Comparison of ENCODE assay signal across 16 cellular contexts in the genomic region with DNA sequence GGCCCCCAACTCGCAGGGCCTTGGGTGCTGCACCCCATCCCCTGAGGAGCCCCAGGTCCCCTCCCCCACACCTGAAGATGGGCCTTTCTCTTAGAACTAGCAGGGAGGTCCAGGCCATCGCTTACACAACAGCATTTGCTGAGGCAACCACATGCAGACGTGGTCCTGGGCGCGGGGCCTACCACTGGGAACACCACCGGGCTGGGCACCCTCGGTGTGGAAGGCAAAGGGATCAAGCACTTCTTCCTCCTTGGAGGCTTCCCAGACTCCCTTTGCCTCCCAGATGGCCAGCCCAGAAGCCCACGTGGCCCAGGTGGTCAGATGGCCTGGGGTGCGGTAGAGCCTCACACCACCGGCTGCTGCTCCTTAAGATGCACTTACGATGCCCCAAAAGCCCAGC. TPM values are rescaled to one million over a fixed set of nuclear protein-coding genes. Genes with fewer than 3 reads are reported as not detected.
"Had no signal": no experiment of that assay in that cellular context is flagged by ENCODE, and none has a peak within 500 bp of the region (broad histone marks: within the 10 kb centered on the region; RNA-seq: fewer than 3 reads in every experiment).

No MANE protein-coding gene starts in this region.

- FAIRE-seq: frontal cortex had no signal

- ATAC-seq: activated CD4-positive, alpha-beta T cell treated with anti-CD3 and anti-CD28 coated beads for 36 hours; activated CD8-positive, alpha-beta memory T cell treated with anti-CD3 and anti-CD28 coated beads, Interleukin-2, amount 10 ng/mL, durations not matched to agents 7 days and 5 days; activated naive CD4-positive, alpha-beta T cell treated with anti-CD3 and anti-CD28 coated beads, Interleukin-2, amount 50 U/mL, for 72 hours; heart right ventricle; mucosa of descending colon; naive thymus-derived CD4-positive, alpha-beta T cell had no signal

- H3K27me3 ChIP-seq: transverse colon had no signal

- H3K36me3 ChIP-seq: heart right ventricle, transverse colon had no signal

- DNase-seq: activated CD4-positive, alpha-beta memory T cell treated with anti-CD3 and anti-CD28 coated beads for 36 hours; activated CD4-positive, alpha-beta T cell treated with anti-CD3 and anti-CD28 coated beads for 36 hours; activated CD8-positive, alpha-beta memory T cell treated with anti-CD3 and anti-CD28 coated beads, Interleukin-2, amount 10 ng/mL, durations not matched to agents 7 days and 5 days; amygdala; heart right ventricle; mucosa of descending colon; stimulated activated CD4-positive, alpha-beta T cell treated with anti-CD3 and anti-CD28 coated beads, Interleukin-4, amount 100 ng/mL, for 4 hours; stimulated activated CD8-positive, alpha-beta memory T cell treated with anti-CD3 and anti-CD28 coated beads, Interleukin-4, amount 100 ng/mL, for 48 hours; stimulated activated naive CD4-positive, alpha-beta T cell treated with Interleukin-2 at 50 U/mL for 16 hours; substantia nigra; transverse colon had no signal

- H3K4me3 ChIP-seq: heart right ventricle, mucosa of descending colon, skin epidermis, transverse colon had no signal

- H3K9me3 ChIP-seq: heart right ventricle, mucosa of descending colon, transverse colon had no signal

- H3K27ac ChIP-seq: transverse colon had no signal

RNA-seq across cellular contexts. Expression of a gene that starts 14.1 kb away (rescaled TPM):
- total RNA-seq: activated CD4-positive, alpha-beta memory T cell treated with anti-CD3 and anti-CD28 coated beads for 36 hours; activated CD8-positive, alpha-beta memory T cell treated with anti-CD3 and anti-CD28 coated beads, Interleukin-2, amount 10 ng/mL, durations not matched to agents 7 days and 5 days; activated naive CD4-positive, alpha-beta T cell treated with anti-CD3 and anti-CD28 coated beads, Interleukin-2, amount 50 U/mL, for 72 hours; dermis microvascular lymphatic vessel endothelial cell; naive thymus-derived CD4-positive, alpha-beta T cell had no signal
- polyA plus RNA-seq: naive thymus-derived CD4-positive, alpha-beta T cell had no signal
